Comparison of ENCODE assay signal across 10 cellular contexts in genomic region chr18:23306842-23307241, GRCh38.
A peak's percentile ranks its signal among the peaks of the same experiment; 100 is the strongest.
DNase-seq lines count a peak whose midpoint lies in the region; ATAC-seq and TF ChIP-seq lines count a peak whose summit lies in the region.
"Had no signal": no experiment of that assay in that cellular context is flagged by ENCODE, and none has a peak within 500 bp of the region (broad histone marks: within the 10 kb centered on the region; RNA-seq: fewer than 3 reads in every experiment).

No MANE protein-coding gene starts in this region.

- peaks cover 65% of the 10 kb centered on the region for H3K4me1 Mint-ChIP-seq in endothelial cell (ENCODE audit: unreplicated experiment)

- no peak overlapping the region for H2AFZ ChIP-seq in trophoblast cell (ENCODE audit: insufficient read depth, low read length, poor library complexity)

- no peak overlapping the region for H2AK5ac ChIP-seq in trophoblast cell (ENCODE audit: low read length)

- no peak overlapping the region for H3K4me3 ChIP-seq in trophoblast cell (ENCODE audit: low read depth, low read length)

- H3K9ac ChIP-seq in trophoblast cell (ENCODE audit: low read length), result no peak overlapping the region

- H3K9me3 ChIP-seq in trophoblast cell (ENCODE audit: insufficient read depth, low read depth, low read length), result no peaks in the 10 kb centered on the region
- H3K9me3 ChIP-seq: Caco-2 had no signal

- peaks cover 9% of the 10 kb centered on the region for H3K27me3 Mint-ChIP-seq in endothelial cell (ENCODE audit: unreplicated experiment)

- TF ChIP-seq CTCF in GM13976 (IDR thresholded peaks at IDR 0.05; ENCODE audit: borderline replicate concordance, control extremely low read depth, extremely low read depth, insufficient read depth, missing control alignments) (no peak), endothelial cell (IDR thresholded peaks at IDR 0.05; ENCODE audit: unreplicated experiment) (no peak), foreskin keratinocyte (conservative IDR thresholded peaks at IDR 0.05) (no peak)

- H3K27ac ChIP-seq in foreskin keratinocyte (no peak overlapping the region), trophoblast cell (ENCODE audit: low read depth, low read length) (no peak overlapping the region)

- H3K27ac Mint-ChIP-seq in endothelial cell (ENCODE audit: unreplicated experiment), result no peak overlapping the region

- H3K4me2 ChIP-seq in trophoblast cell (ENCODE audit: low read length), result no peak overlapping the region

- H2BK12ac ChIP-seq in trophoblast cell (ENCODE audit: low read length), result no peak overlapping the region

- H3K4me1 ChIP-seq in foreskin keratinocyte (peaks cover 23% of the 10 kb centered on the region), trophoblast cell (ENCODE audit: control insufficient read depth in 1 of 2, insufficient read depth in 2 of 2, low read length in 2 of 2) (peaks cover 8 to 15% of the 10 kb centered on the region in 2 experiments)
- H3K4me1 ChIP-seq: Caco-2 had no signal

- H3K4me3 Mint-ChIP-seq in endothelial cell (ENCODE audit: unreplicated experiment), result peak overlapping the region; percentile 30

- H4K8ac ChIP-seq in trophoblast cell (ENCODE audit: low read depth, low read length), result no peak overlapping the region

- no peak overlapping the region for H4K91ac ChIP-seq in trophoblast cell (ENCODE audit: low read depth, low read length)

- H3K23ac ChIP-seq in trophoblast cell (ENCODE audit: low read length), result no peak overlapping the region

- peak; percentile 94 for ATAC-seq in GM19452 (IDR thresholded peaks at IDR 0.05; ENCODE audit: unreplicated experiment)
- peak; percentile 68 for ATAC-seq in HG03097 (IDR thresholded peaks at IDR 0.05; ENCODE audit: low FRiP score, unreplicated experiment)
- ATAC-seq in foreskin keratinocyte, result no peak
- ATAC-seq in HG03139 (IDR thresholded peaks at IDR 0.05; ENCODE audit: unreplicated experiment), result no peak

- H3K18ac ChIP-seq in trophoblast cell (ENCODE audit: low read length), result no peak overlapping the region

- in situ Hi-C loops in GM13976 (cut with MboI; ENCODE audit: low sequenced_read_pairs, unreplicated experiment), result no loop called here

- peaks cover 5% of the 10 kb centered on the region for H3K9me3 Mint-ChIP-seq in endothelial cell (ENCODE audit: unreplicated experiment)

- WGBS in trophoblast cell (ENCODE audit: extremely low coverage, insufficient coverage, insufficient read length), result no CpG with 5 or more reads among the region's 6 CpGs

- no peaks in the 10 kb centered on the region for H3K79me2 ChIP-seq in trophoblast cell (ENCODE audit: control insufficient read depth, insufficient read depth, low read length, poor library complexity)

- H4K12ac ChIP-seq in trophoblast cell (ENCODE audit: low read depth, low read length), result no peak overlapping the region

- H3K27me3 ChIP-seq in foreskin keratinocyte (no peaks in the 10 kb centered on the region), trophoblast cell (ENCODE audit: insufficient read depth, low read length) (no peaks in the 10 kb centered on the region)

- no peak overlapping the region for H3K14ac ChIP-seq in trophoblast cell (ENCODE audit: low read length)

- no peak overlapping the region for H3K4ac ChIP-seq in trophoblast cell (ENCODE audit: low read depth, low read length)

- DNase-seq in GM13976 (ENCODE audit: low spot score), result peak; percentile 82
- DNase-seq in endothelial cell (ENCODE audit: low spot score), result no peak
- DNase-seq in foreskin keratinocyte, result no peak
- no peak for DNase-seq in NCI-H2227 (lab: John Stamatoyannopoulos, UW; ENCODE audit: unreplicated experiment)
- no peak for DNase-seq in trophoblast cell
- DNase-seq: Caco-2, KBM-7 had no signal

- no peak overlapping the region for H2BK120ac ChIP-seq in trophoblast cell (ENCODE audit: insufficient read depth, low read length, poor library complexity)

- peaks cover 20% of the 10 kb centered on the region for H3K36me3 Mint-ChIP-seq in endothelial cell (ENCODE audit: low read depth, unreplicated experiment)

- no peaks in the 10 kb centered on the region for H3K36me3 ChIP-seq in trophoblast cell (ENCODE audit: control insufficient read depth in 1 of 2, insufficient read depth in 2 of 2, low read length in 2 of 2)

- no peak overlapping the region for H2BK5ac ChIP-seq in trophoblast cell (ENCODE audit: low read depth, low read length, poor library complexity)

- H3K79me1 ChIP-seq in trophoblast cell (ENCODE audit: low read length), result no peaks in the 10 kb centered on the region

Comparison
In these comparisons a context has a peak if more than half of its experiments do, and no peak if none do; other contexts are left out.
1. ATAC-seq: peak in GM19452 (single experiment) and HG03097 (single experiment); none in foreskin keratinocyte (single experiment) and HG03139 (single experiment).